In genomic region chr11:133064152-133064877, GRCh38 we compare ENCODE assay signal across 8 cellular contexts.
DNase-seq lines count a peak whose midpoint lies in the region; ATAC-seq and TF ChIP-seq lines count a peak whose summit lies in the region.

No MANE protein-coding gene starts in this region.

- H3K9ac ChIP-seq in HUES6 (ENCODE audit: low read length), result peak overlapping the region; percentile 83

- H3K9me3 ChIP-seq in HUES6 (ENCODE audit: control insufficient read depth, insufficient read depth, low read depth, low read length), result no peaks in the 10 kb centered on the region
- no peaks in the 10 kb centered on the region for H3K9me3 ChIP-seq in osteoblast (ENCODE audit: low read depth, low read length)

- intact Hi-C loops in Right ventricle myocardium superior (cut with DNase I), result no loop called here

- CTCF ChIA-PET in WTC11 (lab: Charles Lee), result interaction anchor here (0.6 to 2.8 kb wide), 40 partner anchors 10 to 1370 kb away, joined by 3 to 71 read pairs (median 4); no protein-coding TSS in a partner anchor

- peak; percentile 90 for ATAC-seq in WTC11
- ATAC-seq in Right ventricle myocardium superior (ENCODE audit: poor library complexity), result peak; percentile 97
- no peak for ATAC-seq in HG03045 (IDR thresholded peaks at IDR 0.05; ENCODE audit: unreplicated experiment)
- no peak for ATAC-seq in HG03432 (IDR thresholded peaks at IDR 0.05; ENCODE audit: unreplicated experiment)

- no peaks in the 10 kb centered on the region for H3K36me3 Mint-ChIP-seq in WTC11

- TF ChIP-seq CTCF in WTC11 (IDR thresholded peaks at IDR 0.05) (peak; percentile 37; the same call in 1 of the 2 replicates), osteoblast (IDR thresholded peaks at IDR 0.05; ENCODE audit: extremely low read depth, low read depth, low read length) (peak; percentile 63)

- peak; percentile 92 for DNase-seq in D341Med (ENCODE audit: low spot score)
- DNase-seq in WTC11 (ENCODE audit: low spot score), result peak; percentile 90
- DNase-seq in Right ventricle myocardium superior, result peak; percentile 82
- DNase-seq in osteoblast (ENCODE audit: insufficient read length, low spot score, missing footprints), result peak; percentile 91
- no peak for DNase-seq in stimulated activated CD4-positive, alpha-beta T cell treated with anti-CD3 and anti-CD28 coated beads, Interleukin-2, amount 100 ng/mL, for 48 hours

- H3K27ac ChIP-seq in HUES6 (ENCODE audit: low read depth, low read length), result 0 out of 2 replicates have a peak overlapping the region, but pooled peaks have one; percentile 10
- H3K27ac ChIP-seq in osteoblast (ENCODE audit: low read depth, low read length), result peak overlapping the region; percentile 53

- H3K27me3 ChIP-seq in HUES6 (ENCODE audit: control insufficient read depth, insufficient read depth, low read length) (peaks cover 9% of the 10 kb centered on the region), osteoblast (ENCODE audit: insufficient read depth, low read length) (peaks cover 4% of the 10 kb centered on the region)

- POLR2A ChIA-PET in WTC11 (lab: Charles Lee), result interaction anchor here (0.6 to 1.1 kb wide), 3 partner anchors 13 to 226 kb away, joined by 3 to 6 read pairs (median 3); no protein-coding TSS in a partner anchor

- H3K27me3 Mint-ChIP-seq in WTC11 (ENCODE audit: low read depth), result peaks cover 10% of the 10 kb centered on the region

- no peak overlapping the region for H3K27ac Mint-ChIP-seq in WTC11

- peaks cover 18% of the 10 kb centered on the region for H3K4me1 Mint-ChIP-seq in WTC11

- H3K79me2 ChIP-seq in osteoblast (ENCODE audit: insufficient read depth, low read length), result no peaks in the 10 kb centered on the region

- H3K4me3 Mint-ChIP-seq in WTC11, result peak overlapping the region; percentile 72

- no peaks in the 10 kb centered on the region for H3K9me3 Mint-ChIP-seq in WTC11

- H4K20me1 ChIP-seq in osteoblast (ENCODE audit: insufficient read depth, low read length), result no peaks in the 10 kb centered on the region

- peak overlapping the region; percentile 98 for H2AFZ ChIP-seq in osteoblast (ENCODE audit: low read length)

- H3K36me3 ChIP-seq in HUES6 (ENCODE audit: control insufficient read depth, insufficient read depth, low read length) (no peaks in the 10 kb centered on the region), osteoblast (ENCODE audit: insufficient read depth, low read length) (no peaks in the 10 kb centered on the region)

- peak overlapping the region; percentile 91 for H3K4me2 ChIP-seq in osteoblast (ENCODE audit: insufficient read depth, low read length)

- H3K4me3 ChIP-seq in HUES6 (ENCODE audit: low read depth, low read length) (peak overlapping the region; percentile 81), osteoblast (ENCODE audit: insufficient read depth, low read length) (peak overlapping the region; percentile 81)

- H3K4me1 ChIP-seq in HUES6 (ENCODE audit: control insufficient read depth, insufficient read depth, low read length) (peaks cover 10% of the 10 kb centered on the region; the same call in 1 of the 2 replicates), osteoblast (ENCODE audit: insufficient read depth, low read length) (no peaks in the 10 kb centered on the region)

TF ChIP-seq in WTC11, 78 proteins besides CTCF, POLR2A, EP300 and RAD21 (continues in another document):
- 0 out of 2 replicates have a peak, but pooled peaks have one; percentile 17 for TF ChIP-seq GTF2I (CRISPR knock-in tag; conservative IDR thresholded peaks at IDR 0.05)
- TF ChIP-seq CREM (CRISPR knock-in tag; IDR thresholded peaks at IDR 0.05), result peak; percentile 81; the same call in 1 of the 2 replicates
- peak; percentile 80 for TF ChIP-seq ETV6 (CRISPR knock-in tag; IDR thresholded peaks at IDR 0.05)
- TF ChIP-seq ATF1 (CRISPR knock-in tag; IDR thresholded peaks at IDR 0.05), result peak; percentile 67; the same call in 1 of the 2 replicates
- TF ChIP-seq NFE2L1 (CRISPR knock-in tag; IDR thresholded peaks at IDR 0.05), result 0 out of 2 replicates have a peak, but pooled peaks have one; percentile 15
- TF ChIP-seq FOXK1 (CRISPR knock-in tag; IDR thresholded peaks at IDR 0.05), result 0 out of 2 replicates have a peak, but pooled peaks have one; percentile 35
- TF ChIP-seq E2F1 (CRISPR knock-in tag; IDR thresholded peaks at IDR 0.05), result no peak
- TF ChIP-seq USF1 (CRISPR knock-in tag; IDR thresholded peaks at IDR 0.05), result 0 out of 2 replicates have a peak, but pooled peaks have one; percentile 13
- TF ChIP-seq ZNF232 (CRISPR knock-in tag; IDR thresholded peaks at IDR 0.05), result no peak
- no peak for TF ChIP-seq ERG (CRISPR knock-in tag; IDR thresholded peaks at IDR 0.05)
- no peak for TF ChIP-seq ATF6 (CRISPR knock-in tag; IDR thresholded peaks at IDR 0.05)
- 0 out of 2 replicates have a peak, but pooled peaks have one; percentile 37 for TF ChIP-seq ZBTB43 (CRISPR knock-in tag; IDR thresholded peaks at IDR 0.05)
- TF ChIP-seq MLX (CRISPR knock-in tag; IDR thresholded peaks at IDR 0.05), result peak; percentile 50; the same call in 1 of the 2 replicates
- no peak for TF ChIP-seq JUN (CRISPR knock-in tag; IDR thresholded peaks at IDR 0.05)
- TF ChIP-seq MXD4 (CRISPR knock-in tag; IDR thresholded peaks at IDR 0.05; ENCODE audit: borderline replicate concordance), result no peak

Comparison
In these comparisons a context has a peak if more than half of its experiments do, and no peak if none do; other contexts are left out.
1. DNase-seq: peak in D341Med (single experiment), WTC11 (single experiment), Right ventricle myocardium superior (single experiment) and osteoblast (single experiment); none in stimulated activated CD4-positive, alpha-beta T cell treated with anti-CD3 and anti-CD28 coated beads, Interleukin-2, amount 100 ng/mL, for 48 hours (0 of 2).
2. ATAC-seq: peak in WTC11 (single experiment) and Right ventricle myocardium superior (single experiment); none in HG03045 (single experiment) and HG03432 (single experiment).